ENCODE assay signal across 19 cellular contexts in genomic region chr4:140131663-140132229, GRCh38. TPM values are rescaled to one million over a fixed set of nuclear protein-coding genes. Genes with fewer than 3 reads are reported as not detected.
DNase-seq lines count a peak whose midpoint lies in the region; ATAC-seq, FAIRE-seq and TF ChIP-seq lines count a peak whose summit lies in the region.
"Had no signal": no experiment of that assay in that cellular context is flagged by ENCODE, and none has a peak within 500 bp of the region (broad histone marks: within the 10 kb centered on the region; RNA-seq: fewer than 3 reads in every experiment).

No MANE protein-coding gene starts in this region.

- H3K27ac ChIP-seq in PC-9 (peak overlapping the region; percentile 99), esophagus (ENCODE audit: low read depth in 2 of 2, low read length in 1 of 2) (peak overlapping the region; percentile 2 to 6), pancreas (no peak overlapping the region)
- H3K27ac ChIP-seq: 22Rv1 had no signal

- peaks cover 44% of the 10 kb centered on the region for H3F3A ChIP-seq in PC-9 (ENCODE audit: insufficient read depth, low read depth)

- ATAC-seq in activated CD4-positive, alpha-beta T cell treated with anti-CD3 and anti-CD28 coated beads for 36 hours = peak; percentile 81
- ATAC-seq in stimulated activated naive CD8-positive, alpha-beta T cell treated with anti-CD3 and anti-CD28 coated beads, Interleukin-15, Interleukin-2, amounts not matched to agents 100 U/mL and 50 U/mL, for 24 hours = peak; percentile 80
- no peak for ATAC-seq in pancreas
- ATAC-seq: GM12878 had no signal

- WGBS in esophagus, 2 donors = 90% methylated on average over 5 of the region's 5 CpGs
- WGBS in pancreas, 2 donors = 92 to 99% methylated on average over 5 of the region's 5 CpGs

- peak overlapping the region; percentile 51; the same call in 1 of the 2 replicates for H3K4me2 ChIP-seq in PC-9

- no peak overlapping the region for H2AFZ ChIP-seq in PC-9

- no peak for FAIRE-seq in pancreas (lab: Jason Lieb, UNC)
- FAIRE-seq: GM12878, GM18507 had no signal

- intact Hi-C loops in activated CD4-positive, alpha-beta T cell treated with anti-CD3 and anti-CD28 coated beads for 36 hours (cut with DNase I, micrococcal nuclease) = no loop called here
- intact Hi-C loops in PC-9 (cut with micrococcal nuclease; ENCODE audit: unreplicated experiment) (no loop called here), pancreas (cut with DNase I) (no loop called here)

- H3K4me3 ChIP-seq in PC-9 = no peak overlapping the region
- no peak overlapping the region for H3K4me3 ChIP-seq in esophagus (ENCODE audit: low read depth in 1 of 2, low read length in 2 of 2)
- H3K4me3 ChIP-seq in pancreas = no peak overlapping the region
- H3K4me3 ChIP-seq: GM12878, HAP-1 had no signal

- no peaks in the 10 kb centered on the region for H3K9me2 ChIP-seq in PC-9 (ENCODE audit: insufficient read depth)

- H3K4me1 Mint-ChIP-seq in activated CD4-positive, alpha-beta T cell treated with anti-CD3 and anti-CD28 coated beads for 36 hours = peaks cover 31% of the 10 kb centered on the region
- H3K4me1 Mint-ChIP-seq: IgD-negative memory B cell had no signal

- H3K9me3 ChIP-seq in PC-9 (ENCODE audit: insufficient read depth, low read depth) (no peaks in the 10 kb centered on the region), esophagus (ENCODE audit: control insufficient read depth in 2 of 2, insufficient read depth in 1 of 2, low read depth in 1 of 2, low read length in 1 of 2) (no peaks in the 10 kb centered on the region), pancreas (no peaks in the 10 kb centered on the region)
- H3K9me3 ChIP-seq: Caco-2, HAP-1 had no signal

- no TSS peak for BruUV-seq in PC-9 (replicated peaks; lab: Mats Ljungman, UMichigan)

- no peaks in the 10 kb centered on the region for H4K20me1 ChIP-seq in PC-9 (ENCODE audit: insufficient read depth)

- TF ChIP-seq CTCF in PC-9 (conservative IDR thresholded peaks at IDR 0.05) = no peak
- no peak for TF ChIP-seq CTCF in pancreas (IDR thresholded peaks at IDR 0.05)

- H3K4me1 ChIP-seq in PC-9 (replicated peaks; ENCODE audit: insufficient read depth) (peaks cover 74% of the 10 kb centered on the region), esophagus (ENCODE audit: control insufficient read depth in 2 of 2, insufficient read depth in 2 of 2, low read length in 1 of 2) (peaks cover 2 to 8% of the 10 kb centered on the region in 2 donors), pancreas (no peaks in the 10 kb centered on the region)

- peaks cover 89% of the 10 kb centered on the region for H3K79me2 ChIP-seq in PC-9 (ENCODE audit: low read depth)

- H3K27me3 ChIP-seq in PC-9 (ENCODE audit: insufficient read depth, low read depth) (no peaks in the 10 kb centered on the region), esophagus (ENCODE audit: control insufficient read depth in 1 of 2, insufficient read depth in 2 of 2, low read length in 2 of 2) (no peaks in the 10 kb centered on the region), pancreas (no peaks in the 10 kb centered on the region)

- POLR2A ChIA-PET in activated CD4-positive, alpha-beta T cell treated with anti-CD3 and anti-CD28 coated beads for 36 hours (lab: Charles Lee) = interaction anchor here (0.6 kb wide), 1 partner anchor 30 kb away, joined by 3 read pairs; no protein-coding TSS in a partner anchor
- POLR2A ChIA-PET in PC-9 (lab: Charles Lee; ENCODE audit: unreplicated experiment) = no interaction called here

- H3K36me3 ChIP-seq in PC-9 (ENCODE audit: low read depth) (peaks cover 4% of the 10 kb centered on the region; the same call in 1 of the 2 replicates), esophagus (ENCODE audit: control insufficient read depth in 2 of 2, insufficient read depth in 2 of 2, low read length in 1 of 2) (no peaks in the 10 kb centered on the region), pancreas (no peaks in the 10 kb centered on the region)
- H3K36me3 ChIP-seq: HAP-1 had no signal

- peak; percentile 30 for DNase-seq in activated CD4-positive, alpha-beta T cell treated with anti-CD3 and anti-CD28 coated beads for 36 hours
- no peak for DNase-seq in activated CD4-positive, alpha-beta T cell treated with anti-CD3 and anti-CD28 coated beads for 4 hours
- DNase-seq in PC-9 (no peak), superior temporal gyrus (ENCODE audit: extremely low spot score) (no peak), NOMO-1 treated with dmso at 0.1 percent for 144 hours (lab: John Stamatoyannopoulos, UW; ENCODE audit: unreplicated experiment) (no peak), pancreas (no peak)
- peak; percentile 22 for DNase-seq in stimulated activated naive CD8-positive, alpha-beta T cell treated with anti-CD3 and anti-CD28 coated beads, Interleukin-15, Interleukin-2, amounts not matched to agents 100 U/mL and 50 U/mL, for 24 hours
- DNase-seq: C1 segment of cervical spinal cord, Caco-2, DMS53, NCI-H1417, NCI-H2029 treated with DMSO at 0.1 percent for 48 hours, NCI-H510A had no signal

- H3K4me3 Mint-ChIP-seq in activated CD4-positive, alpha-beta T cell treated with anti-CD3 and anti-CD28 coated beads for 36 hours = no peak overlapping the region
- H3K4me3 Mint-ChIP-seq: IgD-negative memory B cell had no signal

- no peaks in the 10 kb centered on the region for H3K36me3 Mint-ChIP-seq in activated CD4-positive, alpha-beta T cell treated with anti-CD3 and anti-CD28 coated beads for 36 hours (ENCODE audit: low read depth)
- H3K36me3 Mint-ChIP-seq: IgD-negative memory B cell had no signal

- CTCF ChIA-PET in activated CD4-positive, alpha-beta T cell treated with anti-CD3 and anti-CD28 coated beads for 36 hours (lab: Charles Lee) = interaction anchor here (0.6 to 1.2 kb wide), 3 partner anchors 20 to 121 kb away, joined by 3 to 4 read pairs (median 3); no protein-coding TSS in a partner anchor
- CTCF ChIA-PET in PC-9 (lab: Charles Lee) = interaction anchor here (1.2 kb wide), 1 partner anchor 36 kb away, joined by 3 read pairs; no protein-coding TSS in a partner anchor

- no peaks in the 10 kb centered on the region for H3K9me3 Mint-ChIP-seq in activated CD4-positive, alpha-beta T cell treated with anti-CD3 and anti-CD28 coated beads for 36 hours (ENCODE audit: low read depth)

- H3K27ac Mint-ChIP-seq in activated CD4-positive, alpha-beta T cell treated with anti-CD3 and anti-CD28 coated beads for 36 hours = no peak overlapping the region

- peaks cover 5% of the 10 kb centered on the region for H3K27me3 Mint-ChIP-seq in activated CD4-positive, alpha-beta T cell treated with anti-CD3 and anti-CD28 coated beads for 36 hours

RNA-seq across cellular contexts. Expression of gene MAML3, which starts 22.2 kb away (rescaled TPM):
- total RNA-seq in activated CD4-positive, alpha-beta T cell treated with anti-CD3 and anti-CD28 coated beads for 36 hours = 1 to 10 TPM; 1.6 to 1.9 TPM
- 10.5 and 15.2 TPM in 2 replicates for total RNA-seq in PC-9 (2021)
- 1 to 10 TPM; 3.7 to 3.8 TPM for polyA plus RNA-seq in esophagus
- 1 to 10 TPM; 5.3 to 8.9 (median 6.5) TPM for total RNA-seq in pancreas
- polyA plus RNA-seq in pancreas = 1 to 10 TPM; 3.8 to 4.0 TPM

Comparison
In these comparisons a context has a peak if more than half of its experiments do, and no peak if none do; other contexts are left out.
1. DNase-seq: peak in activated CD4-positive, alpha-beta T cell treated with anti-CD3 and anti-CD28 coated beads for 36 hours (single experiment) and stimulated activated naive CD8-positive, alpha-beta T cell treated with anti-CD3 and anti-CD28 coated beads, Interleukin-15, Interleukin-2, amounts not matched to agents 100 U/mL and 50 U/mL, for 24 hours (single experiment); none in activated CD4-positive, alpha-beta T cell treated with anti-CD3 and anti-CD28 coated beads for 4 hours (0 of 2), PC-9 (0 of 2), superior temporal gyrus (single experiment), NOMO-1 treated with dmso at 0.1 percent for 144 hours (single experiment) and pancreas (0 of 6).
2. ATAC-seq: peak in activated CD4-positive, alpha-beta T cell treated with anti-CD3 and anti-CD28 coated beads for 36 hours (single experiment) and stimulated activated naive CD8-positive, alpha-beta T cell treated with anti-CD3 and anti-CD28 coated beads, Interleukin-15, Interleukin-2, amounts not matched to agents 100 U/mL and 50 U/mL, for 24 hours (single experiment); none in pancreas (0 of 4).
3. H3K27ac ChIP-seq: peak in PC-9 (single experiment) and esophagus (2 of 2); none in pancreas (0 of 4).